ENCODE assay signal across 11 cellular contexts in the genomic region with DNA sequence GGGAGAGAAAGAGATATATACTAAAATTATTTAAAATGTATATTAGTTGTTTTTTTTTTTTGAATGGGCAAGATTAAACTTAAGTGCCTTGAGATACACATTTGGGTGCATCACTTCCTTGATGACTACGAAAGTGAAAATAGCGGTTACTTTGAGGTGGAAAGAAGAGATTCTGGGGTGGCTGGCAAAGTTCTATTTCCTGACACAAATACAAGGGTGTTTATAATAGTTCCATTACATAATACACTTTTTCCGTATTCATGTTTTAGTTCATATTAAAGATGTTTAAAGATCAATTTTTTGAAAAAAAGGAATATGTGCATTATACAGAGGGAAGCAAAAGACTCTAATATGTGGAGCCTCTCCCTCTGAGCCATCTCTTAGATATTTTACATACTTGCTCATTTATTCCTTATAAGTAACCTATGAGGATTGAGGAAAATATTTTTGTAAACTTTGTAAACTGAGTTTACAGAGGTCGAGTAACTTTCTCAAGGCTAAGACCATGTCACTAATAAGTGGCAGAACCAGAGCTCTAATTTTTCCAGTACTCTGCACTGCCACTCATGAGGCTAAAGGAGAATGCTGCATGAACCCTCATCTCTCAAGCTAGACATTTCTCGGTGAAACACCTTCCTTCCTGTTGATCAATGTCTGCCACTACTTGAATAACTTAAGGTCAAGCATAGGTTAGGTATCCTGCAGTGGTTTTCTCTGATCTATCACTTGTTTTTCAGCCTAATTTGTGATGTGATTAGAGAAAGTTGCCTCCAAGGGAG. TPM values are rescaled to one million over a fixed set of nuclear protein-coding genes. Genes with fewer than 3 reads are reported as not detected.
DNase-seq lines count a peak whose midpoint lies in the region; ATAC-seq and TF ChIP-seq lines count a peak whose summit lies in the region.
"Had no signal": no experiment of that assay in that cellular context is flagged by ENCODE, and none has a peak within 500 bp of the region (broad histone marks: within the 10 kb centered on the region; RNA-seq: fewer than 3 reads in every experiment).

No MANE protein-coding gene starts in this region.

- peaks cover 40 to 50% of the 10 kb centered on the region in 2 donors for H3K4me1 Mint-ChIP-seq in natural killer cell treated with Interleukin-12 subunit alpha and Interleukin-12 subunit beta and Interleukin-15 and Interleukin-18, amount 100 ng/mL, for 72 hours (ENCODE audit: low read depth in 2 of 2)

- CTCF ChIA-PET in HEK293T (lab: Yijun Ruan, JAX), result interaction anchor here (1.6 kb wide), 1 partner anchor 33 kb away, joined by 3 read pairs; no protein-coding TSS in a partner anchor

- 46 to 69% methylated on average over 5 of the region's 5 CpGs for WGBS in esophagus squamous epithelium, 2 donors

- peak overlapping the region; percentile 68 for H3K4me3 Mint-ChIP-seq in natural killer cell treated with Interleukin-12 subunit alpha and Interleukin-12 subunit beta and Interleukin-15 and Interleukin-18, amount 100 ng/mL, for 72 hours

- no peak for TF ChIP-seq POLR2A in esophagus squamous epithelium (IDR thresholded peaks at IDR 0.05)

- no peak for TF ChIP-seq CTCF in esophagus squamous epithelium (IDR thresholded peaks at IDR 0.05)

- peaks cover 12% of the 10 kb centered on the region for H3K36me3 Mint-ChIP-seq in natural killer cell treated with Interleukin-12 subunit alpha and Interleukin-12 subunit beta and Interleukin-15 and Interleukin-18, amount 100 ng/mL, for 72 hours

- H3K9me3 Mint-ChIP-seq in natural killer cell treated with Interleukin-12 subunit alpha and Interleukin-12 subunit beta and Interleukin-15 and Interleukin-18, amount 100 ng/mL, for 72 hours, result peaks cover 3% of the 10 kb centered on the region

- no peaks in the 10 kb centered on the region for H3K27me3 ChIP-seq in esophagus squamous epithelium
- H3K27me3 ChIP-seq: vagina had no signal

- POLR2A ChIA-PET in HEK293T (lab: Yijun Ruan, JAX), result no interaction called here

- intact Hi-C loops in esophagus squamous epithelium (cut with DNase I), result no loop called here

- ATAC-seq in HG02571 (IDR thresholded peaks at IDR 0.05; ENCODE audit: unreplicated experiment), result peak; percentile 92
- peak; percentile 73 to 85 for ATAC-seq in natural killer cell treated with Interleukin-12 subunit alpha and Interleukin-12 subunit beta and Interleukin-15 and Interleukin-18, amount 100 ng/mL, for 72 hours

- no peaks in the 10 kb centered on the region for H3K9me3 ChIP-seq in esophagus squamous epithelium
- H3K9me3 ChIP-seq: vagina had no signal

- H3K4me1 ChIP-seq in esophagus squamous epithelium, result no peaks in the 10 kb centered on the region
- H3K4me1 ChIP-seq: vagina had no signal

- H3K27me3 Mint-ChIP-seq in natural killer cell treated with Interleukin-12 subunit alpha and Interleukin-12 subunit beta and Interleukin-15 and Interleukin-18, amount 100 ng/mL, for 72 hours, result no peaks in the 10 kb centered on the region

- DNase-seq in NOMO-1 treated with DMSO at 0.1 percent for 48 hours (lab: John Stamatoyannopoulos, UW; ENCODE audit: unreplicated experiment), result peak; percentile 22
- DNase-seq in NOMO-1 treated with dmso at 0.1 percent for 144 hours (lab: John Stamatoyannopoulos, UW; ENCODE audit: unreplicated experiment), result no peak
- peak; percentile 66 for DNase-seq in NAMALWA (ENCODE audit: low spot score)
- no peak for DNase-seq in natural killer cell treated with Interleukin-12 subunit alpha and Interleukin-12 subunit beta and Interleukin-15 and Interleukin-18, amount 100 ng/mL, for 72 hours (ENCODE audit: low spot score)
- DNase-seq in HEK293T (ENCODE audit: extremely low spot score), result no peak
- DNase-seq in NCI-H526 (lab: John Stamatoyannopoulos, UW), result no peak
- no peak for DNase-seq in esophagus squamous epithelium (lab: John Stamatoyannopoulos, UW)
- DNase-seq: caudate nucleus, NCI-H2029 had no signal

- H3K4me3 ChIP-seq in esophagus squamous epithelium, result no peak overlapping the region
- H3K4me3 ChIP-seq: vagina had no signal

- peak overlapping the region; percentile 68 to 79 for H3K27ac Mint-ChIP-seq in natural killer cell treated with Interleukin-12 subunit alpha and Interleukin-12 subunit beta and Interleukin-15 and Interleukin-18, amount 100 ng/mL, for 72 hours

- H3K36me3 ChIP-seq in esophagus squamous epithelium, result no peaks in the 10 kb centered on the region
- H3K36me3 ChIP-seq: vagina had no signal

- peak overlapping the region in 1 of 4 donors; percentile 10 for H3K27ac ChIP-seq in esophagus squamous epithelium
- H3K27ac ChIP-seq: vagina had no signal

TF ChIP-seq in HEK293T, 16 proteins besides CTCF, POLR2A, EP300 and RAD21:
- TF ChIP-seq NFRKB (IDR thresholded peaks at IDR 0.05), result no peak
- no peak for TF ChIP-seq FOXK2 (IDR thresholded peaks at IDR 0.05)
- TF ChIP-seq ELF4 (IDR thresholded peaks at IDR 0.05), result no peak
- TF ChIP-seq L3MBTL2 (conservative IDR thresholded peaks at IDR 0.05), result no peak
- no peak for TF ChIP-seq CTBP1 (IDR thresholded peaks at IDR 0.05; ENCODE audit: borderline replicate concordance)

RNA-seq across cellular contexts. Expression of a gene that starts 58.7 kb away (rescaled TPM):
- 10 to 100 TPM; 11.3 to 29.1 TPM for total RNA-seq in natural killer cell treated with Interleukin-12 subunit alpha and Interleukin-12 subunit beta and Interleukin-15 and Interleukin-18, amount 100 ng/mL, for 72 hours
- total RNA-seq in esophagus squamous epithelium, result 10 to 100 TPM in 1 of 4 donors, 1 to 10 TPM in 3; 2.8 to 10.9 (median 5.1) TPM

RNA-seq across cellular contexts. Expression of a gene that starts 60.0 kb away (rescaled TPM):
- total RNA-seq in natural killer cell treated with Interleukin-12 subunit alpha and Interleukin-12 subunit beta and Interleukin-15 and Interleukin-18, amount 100 ng/mL, for 72 hours, result 10 to 100 TPM; 16.9 to 21.1 TPM
- 10 to 100 TPM; 39.6 to 82.4 (median 50.3) TPM for total RNA-seq in esophagus squamous epithelium

Comparison
In these comparisons a context has a peak if more than half of its experiments do, and no peak if none do; other contexts are left out.
1. DNase-seq: peak in NOMO-1 treated with DMSO at 0.1 percent for 48 hours (single experiment) and NAMALWA (single experiment); none in NOMO-1 treated with dmso at 0.1 percent for 144 hours (single experiment), natural killer cell treated with Interleukin-12 subunit alpha and Interleukin-12 subunit beta and Interleukin-15 and Interleukin-18, amount 100 ng/mL, for 72 hours (single experiment), HEK293T (single experiment), NCI-H526 (0 of 2) and esophagus squamous epithelium (single experiment).